ENCODE assay signal across 8 cellular contexts in genomic region chr2:59741840-59742239, GRCh38.
"Had no signal": no experiment of that assay in that cellular context is flagged by ENCODE, and none has a peak within 500 bp of the region (broad histone marks: within the 10 kb centered on the region; RNA-seq: fewer than 3 reads in every experiment).

No MANE protein-coding gene starts in this region.

- DNase-seq: H7, HFFc6, Kasumi-1, KG1 had no signal

- H3K9me3 ChIP-seq: HAP-1 had no signal

- ATAC-seq: GM23338, HCT116 had no signal

- H3K36me3 ChIP-seq: HAP-1 had no signal

- H3K4me2 ChIP-seq: GM23338 had no signal

- H3K4me3 ChIP-seq: GM23338, HAP-1 had no signal

- H3K4me1 ChIP-seq: HAP-1 had no signal

- H3K27ac ChIP-seq: HL-60 had no signal

- H2AFZ ChIP-seq: GM23338 had no signal
